Comparison of ENCODE assay signal across 26 cellular contexts in the genomic region with DNA sequence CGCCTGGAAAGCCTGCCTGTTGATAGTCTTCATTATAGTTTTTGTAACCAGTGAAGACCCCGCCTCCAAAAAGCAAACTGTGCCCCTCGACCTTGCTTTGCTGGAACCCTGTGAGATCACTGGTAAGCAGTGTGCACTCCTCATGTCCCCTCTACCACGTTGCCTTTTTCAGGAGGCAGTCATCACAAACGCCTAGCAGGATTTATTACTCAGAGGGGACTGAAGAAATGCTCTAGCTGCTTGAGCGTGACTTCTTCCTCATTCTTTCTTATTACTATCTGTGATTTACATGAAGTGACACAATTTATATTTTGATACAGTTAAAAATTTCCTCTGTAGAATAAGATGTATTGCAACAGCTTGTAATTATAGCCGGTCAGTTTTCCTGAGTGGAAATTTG. TPM values are rescaled to one million over a fixed set of nuclear protein-coding genes. Genes with fewer than 3 reads are reported as not detected.
"Had no signal": no experiment of that assay in that cellular context is flagged by ENCODE, and none has a peak within 500 bp of the region (broad histone marks: within the 10 kb centered on the region; RNA-seq: fewer than 3 reads in every experiment).

No MANE protein-coding gene starts in this region.

- H3K4me2 ChIP-seq: SK-N-SH had no signal

- H3K9me3 Mint-ChIP-seq: T-cell had no signal

- H3K27ac Mint-ChIP-seq: T-cell had no signal

- H3K4me1 Mint-ChIP-seq: T-cell had no signal

- ATAC-seq: HepG2, T-cell had no signal

- DNase-seq: IMR-90, Kasumi-1, KG1, MM.1S, NCI-H1092 treated with DMSO at 0.1 percent for 48 hours, NCI-H1417, NCI-H1436 treated with DMSO at 0.1 percent for 48 hours, NCI-H1694, NCI-H187 treated with DMSO at 0.1 percent for 48 hours, NCI-H2029 treated with DMSO at 0.1 percent for 48 hours, NCI-H2171 treated with DMSO at 0.1 percent for 48 hours, NCI-H345, NCI-H446 treated with DMSO at 0.1 percent for 48 hours, NCI-H524, NCI-H69, NCI-H774, Right ventricle myocardium superior, RPMI8226, SK-N-SH, SW 1271, T-cell had no signal

- H3K9me3 ChIP-seq: SK-N-SH had no signal

- H3K27ac ChIP-seq: HL-60 had no signal

- H3K36me3 Mint-ChIP-seq: T-cell had no signal

- H3K9me2 ChIP-seq: SK-N-SH had no signal

- H3K4me3 Mint-ChIP-seq: T-cell had no signal

RNA-seq across cellular contexts. Expression of a gene that starts 6.5 kb away (rescaled TPM):
- total RNA-seq: HT-29, IMR-90, Right ventricle myocardium superior, SK-MEL-5, T-cell had no signal
- polyA plus RNA-seq: IMR-90, SK-N-SH had no signal

RNA-seq across cellular contexts. Expression of a gene that starts 11.5 kb away (rescaled TPM):
- total RNA-seq: HepG2, HT-29, Right ventricle myocardium superior, SK-MEL-5, T-cell had no signal
- polyA plus RNA-seq: SK-N-SH had no signal

RNA-seq across cellular contexts. Expression of a gene that starts 14.5 kb away (rescaled TPM):
- total RNA-seq: HepG2, HT-29, IMR-90, M059J, Right ventricle myocardium superior, SK-MEL-5, T-cell had no signal
- polyA plus RNA-seq: HepG2, IMR-90, SK-N-SH had no signal

RNA-seq across cellular contexts. Expression of a gene that starts 15.8 kb away (rescaled TPM):
- total RNA-seq: HepG2, HT-29, IMR-90, M059J, Right ventricle myocardium superior, SK-MEL-5, T-cell had no signal
- polyA plus RNA-seq: HepG2, IMR-90, SK-N-SH had no signal

RNA-seq across cellular contexts. Expression of a gene that starts 19.2 kb away (rescaled TPM):
- total RNA-seq: HepG2, HT-29, IMR-90, M059J, Right ventricle myocardium superior, SK-MEL-5, T-cell had no signal
- polyA plus RNA-seq: HepG2, IMR-90, SK-N-SH had no signal
